9 cellular contexts compared by ENCODE assay signal in genomic region chr3:146542968-146543367, GRCh38. TPM values are rescaled to one million over a fixed set of nuclear protein-coding genes. Genes with fewer than 3 reads are reported as not detected.
DNase-seq lines count a peak whose midpoint lies in the region; ATAC-seq and TF ChIP-seq lines count a peak whose summit lies in the region.
"Had no signal": no experiment of that assay in that cellular context is flagged by ENCODE, and none has a peak within 500 bp of the region (broad histone marks: within the 10 kb centered on the region; RNA-seq: fewer than 3 reads in every experiment).

No MANE protein-coding gene starts in this region.

- H3K27ac Mint-ChIP-seq in activated T-helper 1 cell treated with anti-CD3 and anti-CD28 coated beads, Interleukin-12 subunit alpha, Interleukin-12 subunit beta, Interleukin-2, Interleukin-4 antibody, amounts not matched to agents 30 ng/mL and 10 ng/mL and 1 ng/mL, durations not matched to agents 14 hours and 24 hours and 36 hours, result peak overlapping the region; percentile 96

- H3K9me2 ChIP-seq in SK-N-SH, result no peaks in the 10 kb centered on the region

- no peak for TF ChIP-seq CTCF in SK-N-SH (IDR thresholded peaks at IDR 0.05)

- no peak overlapping the region for H3K9ac ChIP-seq in SK-N-SH
- H3K9ac ChIP-seq in iPS-20b (ENCODE audit: low read depth, low read length), result no peak overlapping the region
- H3K9ac ChIP-seq in stomach smooth muscle (ENCODE audit: low read length in 2 of 2), result peak overlapping the region; percentile 65 to 92

- no peaks in the 10 kb centered on the region for H4K20me1 ChIP-seq in SK-N-SH (ENCODE audit: insufficient read depth)

- peaks cover 25% of the 10 kb centered on the region for H3K36me3 Mint-ChIP-seq in activated T-helper 1 cell treated with anti-CD3 and anti-CD28 coated beads, Interleukin-12 subunit alpha, Interleukin-12 subunit beta, Interleukin-2, Interleukin-4 antibody, amounts not matched to agents 30 ng/mL and 10 ng/mL and 1 ng/mL, durations not matched to agents 14 hours and 24 hours and 36 hours (ENCODE audit: low read depth)

- H3K4me3 ChIP-seq in SK-N-SH (ENCODE audit: low read depth in 2 of 2, low read length in 1 of 2) (peak overlapping the region in 1 of 2 experiments; percentile 93; a peak in 1 of 4 replicates), iPS-20b (ENCODE audit: low read length) (peak overlapping the region; percentile 83), stomach smooth muscle (ENCODE audit: low read length in 2 of 2) (peak overlapping the region; percentile 79 to 86)

- WGBS in SK-N-SH (ENCODE audit: low lambda C conversion rate), result 68% methylated on average over 2 of the region's 2 CpGs

- CTCF ChIA-PET in SK-N-SH (lab: Yijun Ruan, JAX), result no interaction called here

- H3K36me3 ChIP-seq in SK-N-SH (replicated peaks in 1 of 2; ENCODE audit: control insufficient read depth in 1 of 2, insufficient read depth in 2 of 2, low read length in 1 of 2) (no peaks in the 10 kb centered on the region), iPS-20b (ENCODE audit: insufficient read depth, low read depth, low read length) (peaks cover 15% of the 10 kb centered on the region), stomach smooth muscle (ENCODE audit: control insufficient read depth in 2 of 2, insufficient read depth in 2 of 2, low read length in 2 of 2) (no peaks in the 10 kb centered on the region)

- peaks cover 2 to 3% of the 10 kb centered on the region in 2 experiments; a peak in 1 of 4 replicates for H3K4me1 ChIP-seq in SK-N-SH (ENCODE audit: control insufficient read depth in 1 of 2, insufficient read depth in 2 of 2, low read depth in 1 of 2, low read length in 1 of 2)
- 0 out of 2 replicates have a peak, but pooled peaks cover 2% of the 10 kb centered on the region for H3K4me1 ChIP-seq in iPS-20b (ENCODE audit: insufficient read depth, low read length)
- H3K4me1 ChIP-seq in stomach smooth muscle (ENCODE audit: control insufficient read depth, insufficient read depth, low read length), result peaks cover 3% of the 10 kb centered on the region

- H3K4me3 Mint-ChIP-seq in activated T-helper 1 cell treated with anti-CD3 and anti-CD28 coated beads, Interleukin-12 subunit alpha, Interleukin-12 subunit beta, Interleukin-2, Interleukin-4 antibody, amounts not matched to agents 30 ng/mL and 10 ng/mL and 1 ng/mL, durations not matched to agents 14 hours and 24 hours and 36 hours, result peak overlapping the region; percentile 95

- DNase-seq in SK-N-SH, result no peak
- no peak for DNase-seq in activated T-helper 1 cell treated with anti-CD3 and anti-CD28 coated beads, Interleukin-12 subunit alpha, Interleukin-12 subunit beta, Interleukin-2, Interleukin-4 antibody, amounts not matched to agents 30 ng/mL and 10 ng/mL and 1 ng/mL, durations not matched to agents 14 hours and 24 hours and 36 hours (ENCODE audit: low spot score)
- DNase-seq in LoVo (ENCODE audit: low spot score), result no peak
- DNase-seq in SKM-1 treated with dmso at 0.1 percent for 144 hours (lab: John Stamatoyannopoulos, UW; ENCODE audit: unreplicated experiment), result no peak
- DNase-seq: stimulated activated CD4-positive, alpha-beta T cell treated with anti-CD3 and anti-CD28 coated beads, Interleukin-15, amount 100 ng/mL, for 24 hours had no signal

- peaks cover 6% of the 10 kb centered on the region for H3F3A ChIP-seq in SK-N-SH (replicated peaks; ENCODE audit: insufficient read depth)

- no peak overlapping the region for H2AFZ ChIP-seq in SK-N-SH (ENCODE audit: low read depth)

- H3K27me3 Mint-ChIP-seq in activated T-helper 1 cell treated with anti-CD3 and anti-CD28 coated beads, Interleukin-12 subunit alpha, Interleukin-12 subunit beta, Interleukin-2, Interleukin-4 antibody, amounts not matched to agents 30 ng/mL and 10 ng/mL and 1 ng/mL, durations not matched to agents 14 hours and 24 hours and 36 hours (ENCODE audit: insufficient read depth), result no peaks in the 10 kb centered on the region

- intact Hi-C loops in activated T-helper 1 cell treated with anti-CD3 and anti-CD28 coated beads, Interleukin-12 subunit alpha, Interleukin-12 subunit beta, Interleukin-2, Interleukin-4 antibody, amounts not matched to agents 30 ng/mL and 10 ng/mL and 1 ng/mL, durations not matched to agents 14 hours and 24 hours and 36 hours (cut with micrococcal nuclease), result loop anchor here (1.0 to 2.0 kb wide), 5 partner anchors 7 to 74 kb away; partner anchors contain the start of gene PLSCR2

- peaks cover 72% of the 10 kb centered on the region for H3K4me1 Mint-ChIP-seq in activated T-helper 1 cell treated with anti-CD3 and anti-CD28 coated beads, Interleukin-12 subunit alpha, Interleukin-12 subunit beta, Interleukin-2, Interleukin-4 antibody, amounts not matched to agents 30 ng/mL and 10 ng/mL and 1 ng/mL, durations not matched to agents 14 hours and 24 hours and 36 hours (ENCODE audit: low read depth)

- no peaks in the 10 kb centered on the region for H3K9me3 Mint-ChIP-seq in activated T-helper 1 cell treated with anti-CD3 and anti-CD28 coated beads, Interleukin-12 subunit alpha, Interleukin-12 subunit beta, Interleukin-2, Interleukin-4 antibody, amounts not matched to agents 30 ng/mL and 10 ng/mL and 1 ng/mL, durations not matched to agents 14 hours and 24 hours and 36 hours

- ATAC-seq in SK-N-SH treated with all-trans-retinoic acid at 6 μM for 48 hours, result no peak
- no peak for ATAC-seq in HG03571 (IDR thresholded peaks at IDR 0.05; ENCODE audit: unreplicated experiment)

- TF ChIP-seq RAD21 in SK-N-SH (IDR thresholded peaks at IDR 0.05; ENCODE audit: low read length), result no peak

- H3K27ac ChIP-seq in SK-N-SH (ENCODE audit: low read depth in 2 of 2, low read length in 1 of 2), result no peak overlapping the region
- no peak overlapping the region for H3K27ac ChIP-seq in iPS-20b (ENCODE audit: low read length)
- H3K27ac ChIP-seq in stomach smooth muscle (ENCODE audit: low read length), result peak overlapping the region; percentile 85

- no peak for TF ChIP-seq EP300 in SK-N-SH (IDR thresholded peaks at IDR 0.05; ENCODE audit: borderline replicate concordance in 1 of 2, low read depth in 1 of 2, low read length in 1 of 2)

- POLR2A ChIA-PET in SK-N-SH (lab: Yijun Ruan, JAX), result no interaction called here

- H3K9me3 ChIP-seq in SK-N-SH, result no peaks in the 10 kb centered on the region
- peaks cover 7% of the 10 kb centered on the region; the same call in 1 of the 2 replicates for H3K9me3 ChIP-seq in iPS-20b (ENCODE audit: insufficient read depth, low read depth, low read length)
- H3K9me3 ChIP-seq in stomach smooth muscle (ENCODE audit: control insufficient read depth in 2 of 2, low read length in 2 of 2), result no peaks in the 10 kb centered on the region

- no peaks in the 10 kb centered on the region for H3K79me2 ChIP-seq in SK-N-SH (ENCODE audit: insufficient read depth)

- H3K4me2 ChIP-seq in SK-N-SH, result peak overlapping the region; percentile 91; the same call in 1 of the 2 replicates

- H3K27me3 ChIP-seq in SK-N-SH (ENCODE audit: insufficient read depth) (no peaks in the 10 kb centered on the region), iPS-20b (ENCODE audit: insufficient read depth, low read length) (no peaks in the 10 kb centered on the region), stomach smooth muscle (ENCODE audit: control insufficient read depth in 1 of 2, insufficient read depth in 2 of 2, low read length in 2 of 2) (no peaks in the 10 kb centered on the region)

TF ChIP-seq in SK-N-SH, 30 proteins besides CTCF, POLR2A, EP300 and RAD21:
- TF ChIP-seq NRF1 (IDR thresholded peaks at IDR 0.05; ENCODE audit: low read depth, low read length) (no peak), EZH2phosphoT487 (IDR thresholded peaks at IDR 0.05; ENCODE audit: borderline replicate concordance, low read depth) (no peak), SIN3A (IDR thresholded peaks at IDR 0.05; ENCODE audit: borderline replicate concordance, low read depth, low read length) (no peak), RCOR1 (IDR thresholded peaks at IDR 0.05; ENCODE audit: low read length) (no peak), JUND (IDR thresholded peaks at IDR 0.05) (no peak), RFX5 (IDR thresholded peaks at IDR 0.05; ENCODE audit: low read length) (no peak), TCF12 (IDR thresholded peaks at IDR 0.05) (no peak)

TF ChIP-seq in SK-N-SH treated with all-trans-retinoic acid at 6 μM for 48 hours, 23 proteins besides CTCF, POLR2A, EP300 and RAD21 (continues in another document):
- no peak for TF ChIP-seq TCF4 (CRISPR knock-in tag; IDR thresholded peaks at IDR 0.05; ENCODE audit: borderline replicate concordance)
- TF ChIP-seq PATZ1 (CRISPR knock-in tag; IDR thresholded peaks at IDR 0.05; ENCODE audit: borderline replicate concordance), result no peak
- no peak for TF ChIP-seq ZNF70 (CRISPR knock-in tag; IDR thresholded peaks at IDR 0.05)

RNA-seq across cellular contexts. Expression of gene PLSCR1, which starts 1.4 kb away (rescaled TPM):
- polyA plus RNA-seq in SK-N-SH (2012; rRNA removed), result 10.7 and 10.9 TPM in 2 replicates
- polyA plus RNA-seq in SK-N-SH (2012; cell fraction: cytosol; rRNA removed), result 10.2 and 12.3 TPM in 2 replicates
- 7.8 and 9.8 TPM in 2 replicates for polyA plus RNA-seq in SK-N-SH (2012; cell fraction: nucleus; rRNA removed)
- total RNA-seq in activated T-helper 1 cell treated with anti-CD3 and anti-CD28 coated beads, Interleukin-12 subunit alpha, Interleukin-12 subunit beta, Interleukin-2, Interleukin-4 antibody, amounts not matched to agents 30 ng/mL and 10 ng/mL and 1 ng/mL, durations not matched to agents 14 hours and 24 hours and 36 hours, result 98.9 and 101 TPM in 2 replicates

Comparison
In these comparisons a context has a peak if more than half of its experiments do, and no peak if none do; other contexts are left out.
1. H3K9ac ChIP-seq: peak in stomach smooth muscle (2 of 2); none in SK-N-SH (single experiment) and iPS-20b (single experiment).